8 cellular contexts compared by ENCODE assay signal in genomic region chr17:42329025-42329976, GRCh38. TPM values are rescaled to one million over a fixed set of nuclear protein-coding genes. Genes with fewer than 3 reads are reported as not detected.
DNase-seq lines count a peak whose midpoint lies in the region; ATAC-seq and TF ChIP-seq lines count a peak whose summit lies in the region.

No MANE protein-coding gene starts in this region.

- peaks cover 76% of the 10 kb centered on the region for H3K36me3 Mint-ChIP-seq in Caco-2 (ENCODE audit: insufficient read depth, unreplicated experiment)
- H3K36me3 Mint-ChIP-seq in naive thymus-derived CD4-positive, alpha-beta T cell, result peaks cover 5 to 41% (median 27%) of the 10 kb centered on the region in 5 donors

- TSS peak; percentile 93 for BruUV-seq in Caco-2 (replicated peaks; lab: Mats Ljungman, UMichigan)

- no peak overlapping the region for H3K27ac ChIP-seq in naive thymus-derived CD4-positive, alpha-beta T cell (ENCODE audit: low read depth, low read length)

- H3K9me3 ChIP-seq in Caco-2, result no peaks in the 10 kb centered on the region
- H3K9me3 ChIP-seq in naive thymus-derived CD4-positive, alpha-beta T cell (ENCODE audit: control insufficient read depth in 2 of 3, low read length in 3 of 3), result no peaks in the 10 kb centered on the region

- peaks cover 17% of the 10 kb centered on the region for H3K4me1 Mint-ChIP-seq in Caco-2 (ENCODE audit: low read depth, unreplicated experiment)
- peaks cover 0 to 21% (median 0%) of the 10 kb centered on the region in 7 donors for H3K4me1 Mint-ChIP-seq in naive thymus-derived CD4-positive, alpha-beta T cell

- H3K36me3 ChIP-seq in Caco-2 (ENCODE audit: control insufficient read depth, insufficient read depth, low read length), result no peaks in the 10 kb centered on the region; the same call in 1 of the 2 replicates
- H3K36me3 ChIP-seq in naive thymus-derived CD4-positive, alpha-beta T cell (ENCODE audit: control insufficient read depth in 2 of 3, insufficient read depth in 3 of 3, low read length in 3 of 3), result peaks cover 12 to 78% (median 31%) of the 10 kb centered on the region in 3 experiments

- peak; percentile 42 to 50 for DNase-seq in Caco-2
- DNase-seq in NCI-H2171 treated with DMSO at 0.1 percent for 48 hours (lab: John Stamatoyannopoulos, UW), result peak; percentile 91
- DNase-seq in epithelial cell of esophagus (ENCODE audit: low read depth), result peak; percentile 91
- no peak for DNase-seq in naive thymus-derived CD4-positive, alpha-beta T cell
- no peak for DNase-seq in NCI-H2081 (lab: John Stamatoyannopoulos, UW)

- H3K4me3 ChIP-seq in Caco-2 (ENCODE audit: low read depth, low read length), result no peak overlapping the region
- H3K4me3 ChIP-seq in epithelial cell of esophagus (ENCODE audit: low read length), result no peak overlapping the region
- no peak overlapping the region for H3K4me3 ChIP-seq in naive thymus-derived CD4-positive, alpha-beta T cell (ENCODE audit: low read length)

- no peaks in the 10 kb centered on the region for H3K27me3 ChIP-seq in Caco-2 (replicated peaks; ENCODE audit: control insufficient read depth, insufficient read depth, low read length)
- no peaks in the 10 kb centered on the region for H3K27me3 ChIP-seq in naive thymus-derived CD4-positive, alpha-beta T cell (ENCODE audit: control insufficient read depth in 2 of 2, insufficient read depth in 2 of 2, low read length in 2 of 2)

- H3K27me3 Mint-ChIP-seq in Caco-2 (ENCODE audit: insufficient read depth, unreplicated experiment), result no peaks in the 10 kb centered on the region
- H3K27me3 Mint-ChIP-seq in naive thymus-derived CD4-positive, alpha-beta T cell, result no peaks in the 10 kb centered on the region

- POLR2A ChIA-PET in Caco-2 (lab: Charles Lee), result interaction anchor here (0.6 to 1.3 kb wide), 4 partner anchors 52 to 94 kb away, joined by 3 to 15 read pairs (median 6); partner anchors contain the start of genes CAVIN1 and STAT3
- POLR2A ChIA-PET in naive thymus-derived CD4-positive, alpha-beta T cell (lab: Charles Lee), result interaction anchor here (2.6 kb wide), 1 partner anchor 59 kb away, joined by 6 read pairs; the partner anchor contains the start of gene STAT3

- peaks cover 31% of the 10 kb centered on the region for H3K4me1 ChIP-seq in Caco-2
- H3K4me1 ChIP-seq in naive thymus-derived CD4-positive, alpha-beta T cell (ENCODE audit: control insufficient read depth in 2 of 2, insufficient read depth in 2 of 2, low read length in 2 of 2), result no peaks in the 10 kb centered on the region

- no peaks in the 10 kb centered on the region for H3K9me3 Mint-ChIP-seq in Caco-2 (ENCODE audit: unreplicated experiment)
- no peaks in the 10 kb centered on the region for H3K9me3 Mint-ChIP-seq in naive thymus-derived CD4-positive, alpha-beta T cell

- H3K27ac Mint-ChIP-seq in Caco-2 (ENCODE audit: unreplicated experiment), result peak overlapping the region; percentile 92
- H3K27ac Mint-ChIP-seq in naive thymus-derived CD4-positive, alpha-beta T cell, result peak overlapping the region in 6 of 9 donors; percentile 18 to 55 (median 46)

- CTCF ChIA-PET in Caco-2 (lab: Charles Lee), result interaction anchor here (0.6 to 1.5 kb wide), 9 partner anchors 10 to 240 kb away, joined by 3 to 6 read pairs (median 4); no protein-coding TSS in a partner anchor
- CTCF ChIA-PET in naive thymus-derived CD4-positive, alpha-beta T cell (lab: Charles Lee), result interaction anchor here (0.6 to 16.1 kb wide), 2 partner anchors 75 to 249 kb away, joined by 3 to 264 read pairs; no protein-coding TSS in a partner anchor

- intact Hi-C loops in Caco-2 (cut with micrococcal nuclease; ENCODE audit: unreplicated experiment), result no loop called here
- intact Hi-C loops in naive thymus-derived CD4-positive, alpha-beta T cell (cut with micrococcal nuclease), result no loop called here

- H3K4me3 Mint-ChIP-seq in Caco-2 (ENCODE audit: unreplicated experiment), result peak overlapping the region; percentile 47
- no peak overlapping the region for H3K4me3 Mint-ChIP-seq in naive thymus-derived CD4-positive, alpha-beta T cell

- ATAC-seq in naive thymus-derived CD4-positive, alpha-beta T cell, result no peak
- ATAC-seq in GM19455 (IDR thresholded peaks at IDR 0.05; ENCODE audit: unreplicated experiment) (no peak), GM21529 (IDR thresholded peaks at IDR 0.05; ENCODE audit: unreplicated experiment) (no peak), GM21528 (IDR thresholded peaks at IDR 0.05; ENCODE audit: low FRiP score, unreplicated experiment) (no peak)

- no peak for TF ChIP-seq CTCF in Caco-2 (IDR thresholded peaks at IDR 0.05; ENCODE audit: insufficient read depth in 1 of 2, low read depth in 1 of 2, low read length in 1 of 2, severe bottlenecking in 1 of 2, unreplicated experiment in 1 of 2)
- TF ChIP-seq CTCF in epithelial cell of esophagus (IDR thresholded peaks at IDR 0.05; ENCODE audit: insufficient read depth, low read depth, low read length, missing control alignments), result no peak

RNA-seq across cellular contexts. Expression of gene STAT5A, which starts 41.0 kb away (rescaled TPM):
- total RNA-seq in Caco-2 (2022), result 2.4 and 3.2 TPM in 2 replicates
- total RNA-seq in naive thymus-derived CD4-positive, alpha-beta T cell, result 100 to 1,000 TPM; 111 to 162 (median 150) TPM
- polyA plus RNA-seq in naive thymus-derived CD4-positive, alpha-beta T cell, result 100 to 1,000 TPM in 1 of 2 donors, 10 to 100 TPM in 1; 72.8 to 150 TPM

RNA-seq across cellular contexts. Expression of gene STAT5B, which starts 53.1 kb away (rescaled TPM):
- total RNA-seq in Caco-2 (2022), result 41.4 and 46.9 TPM in 2 replicates
- total RNA-seq in naive thymus-derived CD4-positive, alpha-beta T cell, result 100 to 1,000 TPM; 143 to 192 (median 183) TPM
- 100 to 1,000 TPM in 1 of 2 donors, 10 to 100 TPM in 1; 98.0 to 135 TPM for polyA plus RNA-seq in naive thymus-derived CD4-positive, alpha-beta T cell

RNA-seq across cellular contexts. Expression of gene STAT3, which starts 58.9 kb away (rescaled TPM):
- 72.1 and 73.7 TPM in 2 replicates for total RNA-seq in Caco-2 (2022)
- 100 to 1,000 TPM; 133 to 275 (median 231) TPM for total RNA-seq in naive thymus-derived CD4-positive, alpha-beta T cell
- polyA plus RNA-seq in naive thymus-derived CD4-positive, alpha-beta T cell, result 100 to 1,000 TPM; 159 to 189 TPM

Comparison
In these comparisons a context has a peak if more than half of its experiments do, and no peak if none do; other contexts are left out.
1. DNase-seq: peak in Caco-2 (2 of 2), NCI-H2171 treated with DMSO at 0.1 percent for 48 hours (single experiment) and epithelial cell of esophagus (single experiment); none in naive thymus-derived CD4-positive, alpha-beta T cell (0 of 9) and NCI-H2081 (0 of 2).
2. RNA of gene STAT5A, which starts 41.0 kb away (total RNA-seq): 111 to 162 TPM in naive thymus-derived CD4-positive, alpha-beta T cell; 2.4 to 3.2 TPM in Caco-2; every median in the first group is over 10 times any median in the second.